Comparison of ENCODE assay signal across 9 cellular contexts in genomic region chr11:86922225-86922624, GRCh38.
"Had no signal": no experiment of that assay in that cellular context is flagged by ENCODE, and none has a peak within 500 bp of the region (broad histone marks: within the 10 kb centered on the region; RNA-seq: fewer than 3 reads in every experiment).

No MANE protein-coding gene starts in this region.

- DNase-seq: GM23248, GOT3, H7, KG1 had no signal

- H3K4me3 Mint-ChIP-seq: IgD-negative memory B cell had no signal

- H3K4me1 Mint-ChIP-seq: IgD-negative memory B cell had no signal

- H3K27ac Mint-ChIP-seq: IgD-negative memory B cell had no signal

- H3K27ac ChIP-seq: GM23248, HL-60 had no signal

- H3K36me3 Mint-ChIP-seq: IgD-negative memory B cell had no signal

- H3K4me3 ChIP-seq: GM23248, HAP-1 had no signal

- H3K9me3 Mint-ChIP-seq: IgD-negative memory B cell had no signal

- H3K36me3 ChIP-seq: HAP-1 had no signal

- ATAC-seq: HCT116, HepG2 had no signal

- H3K9me3 ChIP-seq: HAP-1 had no signal

- H3K4me1 ChIP-seq: HAP-1 had no signal
